ENCODE assay signal across 24 cellular contexts in the genomic region with DNA sequence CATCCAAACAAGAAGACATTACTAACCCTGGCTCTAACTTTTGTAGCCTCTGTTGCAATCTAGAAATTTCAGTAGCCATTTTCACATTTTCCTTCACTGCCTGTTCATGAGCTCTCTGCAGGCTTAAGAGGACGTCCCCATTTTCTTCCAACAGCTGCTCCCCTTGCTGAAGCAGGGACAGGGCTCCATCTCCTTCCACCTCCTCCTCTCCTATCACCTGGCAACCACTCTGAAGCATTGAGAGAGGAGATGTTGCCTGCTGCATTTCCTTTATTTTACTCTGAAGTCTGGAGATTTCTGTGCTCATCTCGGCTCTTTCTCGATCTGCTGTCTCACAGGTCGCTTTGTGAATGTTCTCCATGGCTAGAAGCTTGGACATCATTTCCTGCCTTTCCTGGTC.
"Had no signal": no experiment of that assay in that cellular context is flagged by ENCODE, and none has a peak within 500 bp of the region (broad histone marks: within the 10 kb centered on the region; RNA-seq: fewer than 3 reads in every experiment).

No MANE protein-coding gene starts in this region.

- DNase-seq: activated CD4-positive, alpha-beta T cell treated with anti-CD3 and anti-CD28 coated beads for 48 hours; activated CD4-positive, alpha-beta T cell treated with anti-CD3 and anti-CD28 coated beads, Interleukin-2, amount 50 U/mL, for 48 hours; activated CD8-positive, alpha-beta memory T cell treated with anti-CD3 and anti-CD28 coated beads for 24 hours; activated effector memory CD4-positive, alpha-beta T cell treated with anti-CD3 and anti-CD28 coated beads, Interleukin-2, amount 50 U/mL, for 16 hours; activated naive CD4-positive, alpha-beta T cell treated with anti-CD3 and anti-CD28 coated beads for 36 hours; activated naive CD8-positive, alpha-beta T cell treated with anti-CD3 and anti-CD28 coated beads for 36 hours; adrenal gland; central memory CD4-positive, alpha-beta T cell; effector CD4-positive, alpha-beta T cell; foreskin melanocyte; heart right ventricle; lower lobe of right lung; mesenchymal stem cell; naive thymus-derived CD8-positive, alpha-beta T cell; occipital lobe; stimulated activated CD4-positive, alpha-beta T cell treated with anti-CD3 and anti-CD28 coated beads, Interleukin-2, amount 100 ng/mL, for 48 hours; stimulated activated naive CD4-positive, alpha-beta T cell treated with Interleukin-2 at 50 U/mL for 16 hours; testis had no signal

- H3K27ac ChIP-seq: adrenal gland, esophagus muscularis mucosa, lower lobe of right lung, parathyroid adenoma, testis, VCaP had no signal

- H3K79me2 ChIP-seq: parathyroid adenoma had no signal

- H3K4me1 ChIP-seq: adrenal gland, esophagus muscularis mucosa, lower lobe of right lung, right atrium auricular region, testis, upper lobe of left lung had no signal

- H3K9me3 ChIP-seq: adrenal gland, esophagus muscularis mucosa, heart right ventricle, lower lobe of right lung, right atrium auricular region, testis, upper lobe of left lung had no signal

- H3K27me3 ChIP-seq: adrenal gland, esophagus muscularis mucosa, heart right ventricle, right atrium auricular region, testis, upper lobe of left lung had no signal

- H2AFZ ChIP-seq: parathyroid adenoma had no signal

- ATAC-seq: left lobe of liver; lower lobe of right lung; naive thymus-derived CD8-positive, alpha-beta T cell had no signal

- H3K9ac ChIP-seq: parathyroid adenoma had no signal

- H3K4me3 ChIP-seq: adrenal gland, esophagus muscularis mucosa, heart right ventricle, lower lobe of right lung, right atrium auricular region, testis, upper lobe of left lung had no signal
